Comparison of ENCODE assay signal across 1 cellular context in the genomic region with DNA sequence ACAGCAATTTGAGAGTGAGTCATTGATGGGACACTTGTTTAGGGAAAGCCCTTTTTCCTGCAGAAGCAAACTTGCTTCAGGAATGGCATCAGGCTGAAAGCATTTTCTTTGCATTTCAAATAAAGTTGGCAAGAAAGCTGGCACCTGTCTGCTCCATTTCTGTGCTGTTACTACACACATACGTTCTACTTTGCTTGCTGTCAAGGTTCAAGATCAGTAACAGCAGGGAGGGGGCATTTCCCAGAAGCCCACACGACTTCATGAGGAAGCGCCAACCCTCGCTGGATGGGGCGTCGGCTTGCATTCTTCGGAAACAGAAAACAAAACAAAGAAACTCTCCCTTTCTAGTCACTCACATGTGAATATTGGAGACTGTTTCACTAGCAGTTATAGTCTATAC.
TF ChIP-seq lines count a peak whose summit lies in the region.

No MANE protein-coding gene starts in this region.

TF ChIP-seq in IMR-90, 13 proteins besides CTCF, POLR2A, EP300 and RAD21:
- TF ChIP-seq BHLHE40 (IDR thresholded peaks at IDR 0.05; ENCODE audit: low read depth, low read length) (no peak), MXI1 (IDR thresholded peaks at IDR 0.05; ENCODE audit: borderline replicate concordance, low read depth, low read length) (no peak), CHD1 (IDR thresholded peaks at IDR 0.05; ENCODE audit: low read depth, low read length) (no peak), MAZ (IDR thresholded peaks at IDR 0.05; ENCODE audit: borderline replicate concordance, low read depth, low read length) (no peak)
